1 cellular context compared by ENCODE assay signal in genomic region chr5:154446183-154447073, GRCh38.
TF ChIP-seq lines count a peak whose summit lies in the region.

No MANE protein-coding gene starts in this region.

TF ChIP-seq in GM12878, 131 proteins besides CTCF, POLR2A, EP300 and RAD21 (continued from another document):
- peak; percentile 3 for TF ChIP-seq BCL3 (IDR thresholded peaks at IDR 0.05; ENCODE audit: borderline replicate concordance, insufficient read depth, low read depth, low read length, poor library complexity, severe bottlenecking)
- no peak for TF ChIP-seq MTA3 (IDR thresholded peaks at IDR 0.05; ENCODE audit: borderline replicate concordance, low read length)
- no peak for TF ChIP-seq ZNF207 (IDR thresholded peaks at IDR 0.05; ENCODE audit: borderline replicate concordance)
- TF ChIP-seq BRCA1 (IDR thresholded peaks at IDR 0.05; ENCODE audit: low read depth, low read length), result no peak
- TF ChIP-seq SP1 (IDR thresholded peaks at IDR 0.05; ENCODE audit: low read depth, low read length), result no peak
- TF ChIP-seq ZNF217 (IDR thresholded peaks at IDR 0.05), result peak; percentile 67; the same call in 1 of the 2 replicates
- TF ChIP-seq SREBF2 (IDR thresholded peaks at IDR 0.05; ENCODE audit: low read length), result no peak
- no peak for TF ChIP-seq ETV6 (conservative IDR thresholded peaks at IDR 0.05 in 1 of 2, IDR thresholded peaks at IDR 0.05 in 1 of 2; ENCODE audit: borderline replicate concordance in 1 of 2, low read depth in 1 of 2)
- TF ChIP-seq HDAC2 (IDR thresholded peaks at IDR 0.05), result no peak
- no peak for TF ChIP-seq PRDM15 (CRISPR knock-in tag; IDR thresholded peaks at IDR 0.05)
- no peak for TF ChIP-seq SIX5 (IDR thresholded peaks at IDR 0.05; ENCODE audit: low read depth, low read length, severe bottlenecking)
- no peak for TF ChIP-seq RUNX3 (IDR thresholded peaks at IDR 0.05; ENCODE audit: low read length)
- no peak for TF ChIP-seq ZNF687 (IDR thresholded peaks at IDR 0.05)
- TF ChIP-seq E2F8 (IDR thresholded peaks at IDR 0.05; ENCODE audit: low read depth, partially characterized antibody), result no peak
- no peak for TF ChIP-seq ESRRA (IDR thresholded peaks at IDR 0.05; ENCODE audit: low read length)
- no peak for TF ChIP-seq SMC3 (IDR thresholded peaks at IDR 0.05; ENCODE audit: borderline replicate concordance, low read length)
- peak in 1 of 2 experiments; percentile 49; a peak in 1 of 3 replicates for TF ChIP-seq EGR1 (IDR thresholded peaks at IDR 0.05; ENCODE audit: borderline replicate concordance in 1 of 2, low read depth in 2 of 2, low read length in 2 of 2)
- no peak for TF ChIP-seq RBBP5 (conservative IDR thresholded peaks at IDR 0.05)
- TF ChIP-seq POLR2AphosphoS2 (IDR thresholded peaks at IDR 0.05; ENCODE audit: low read depth, low read length), result no peak
- no peak for TF ChIP-seq SPI1 (IDR thresholded peaks at IDR 0.05; ENCODE audit: borderline replicate concordance, insufficient read depth, low read depth, low read length)
- no peak for TF ChIP-seq DPF2 (IDR thresholded peaks at IDR 0.05)
- TF ChIP-seq NKRF (conservative IDR thresholded peaks at IDR 0.05), result no peak; the same call in 1 of the 2 replicates
- TF ChIP-seq MXI1 (IDR thresholded peaks at IDR 0.05; ENCODE audit: low read depth, low read length), result no peak
- TF ChIP-seq MLLT1 (IDR thresholded peaks at IDR 0.05), result no peak
- TF ChIP-seq HDGF (IDR thresholded peaks at IDR 0.05), result no peak
- 0 out of 2 replicates have a peak, but pooled peaks have one; percentile 7 for TF ChIP-seq PKNOX1 (IDR thresholded peaks at IDR 0.05)
- no peak for TF ChIP-seq STAT3 (IDR thresholded peaks at IDR 0.05; ENCODE audit: low read depth, low read length)
- TF ChIP-seq PBX3 (IDR thresholded peaks at IDR 0.05; ENCODE audit: insufficient replicate concordance, low read depth, low read length), result no peak
- peak; percentile 75 for TF ChIP-seq LARP7 (IDR thresholded peaks at IDR 0.05)
- no peak for TF ChIP-seq TAF1 (IDR thresholded peaks at IDR 0.05; ENCODE audit: borderline replicate concordance, low read depth, low read length)
